Comparison of ENCODE assay signal across 25 cellular contexts in the genomic region with DNA sequence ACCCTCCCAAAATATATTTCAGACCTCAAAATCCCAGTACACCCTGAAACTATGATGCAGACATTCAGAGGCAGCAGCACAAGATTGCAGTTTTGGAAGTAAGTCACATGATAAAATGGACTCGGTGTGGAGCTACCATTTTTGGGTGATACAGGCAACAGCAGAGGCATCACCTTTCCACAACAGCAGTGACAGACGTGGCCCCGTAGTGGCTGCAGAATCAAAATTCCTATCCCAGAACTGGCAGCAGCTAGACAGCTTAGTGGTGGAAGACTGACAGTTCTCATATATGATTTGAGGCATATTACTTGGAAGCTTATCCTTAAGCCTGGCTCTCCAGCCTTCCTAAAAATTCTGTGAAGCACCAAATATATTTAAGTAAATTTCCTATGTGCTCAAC. TPM values are rescaled to one million over a fixed set of nuclear protein-coding genes. Genes with fewer than 3 reads are reported as not detected.
DNase-seq lines count a peak whose midpoint lies in the region; ATAC-seq and TF ChIP-seq lines count a peak whose summit lies in the region.
"Had no signal": no experiment of that assay in that cellular context is flagged by ENCODE, and none has a peak within 500 bp of the region (broad histone marks: within the 10 kb centered on the region; RNA-seq: fewer than 3 reads in every experiment).

No MANE protein-coding gene starts in this region.

- DNase-seq in activated T-cell treated with anti-CD3 and anti-CD28 coated beads, Interleukin-2, amount 50 U/mL, for 24 hours = no peak
- DNase-seq in activated T-cell treated with anti-CD3 and anti-CD28 coated beads, Interleukin-2, amount 50 U/mL, for 1 hour = no peak
- DNase-seq in CD4-positive, alpha-beta T cell = no peak
- DNase-seq in cerebellum (ENCODE audit: low spot score) = peak; percentile 15
- no peak for DNase-seq in progenitor cell of endocrine pancreas (ENCODE audit: low spot score, unreplicated experiment)
- DNase-seq in NCI-H524 (lab: John Stamatoyannopoulos, UW) = no peak
- DNase-seq: AML-193; Calu3; CD8-positive, alpha-beta memory T cell; H7; HFFc6; KBM-7; NCI-H1092; NCI-H1436; NCI-H187 treated with DMSO at 0.1 percent for 48 hours; NCI-H2107; NCI-H2227 treated with DMSO at 0.1 percent for 48 hours; NCI-H510A; NCI-H748 treated with DMSO at 0.1 percent for 48 hours; PC-9; RPMI8226; SIG-M5; SK-N-SH had no signal

- CTCF ChIA-PET in CD4-positive, alpha-beta T cell (lab: Charles Lee) = no interaction called here

- H3K4me3 Mint-ChIP-seq in activated T-cell treated with anti-CD3 and anti-CD28 coated beads, Interleukin-2, amount 50 U/mL, for 24 hours = no peak overlapping the region
- no peak overlapping the region for H3K4me3 Mint-ChIP-seq in CD4-positive, alpha-beta T cell
- no peak overlapping the region for H3K4me3 Mint-ChIP-seq in progenitor cell of endocrine pancreas (ENCODE audit: low read depth)
- H3K4me3 Mint-ChIP-seq: CD8-positive, alpha-beta memory T cell; HFFc6 had no signal

- H3K9me3 Mint-ChIP-seq in activated T-cell treated with anti-CD3 and anti-CD28 coated beads, Interleukin-2, amount 50 U/mL, for 24 hours = no peaks in the 10 kb centered on the region
- no peaks in the 10 kb centered on the region for H3K9me3 Mint-ChIP-seq in CD4-positive, alpha-beta T cell
- H3K9me3 Mint-ChIP-seq in progenitor cell of endocrine pancreas (ENCODE audit: low read depth) = no peaks in the 10 kb centered on the region
- H3K9me3 Mint-ChIP-seq: HFFc6 had no signal

- no peak for TF ChIP-seq CTCF in CD4-positive, alpha-beta T cell (IDR thresholded peaks at IDR 0.05)
- no peak for TF ChIP-seq CTCF in progenitor cell of endocrine pancreas (IDR thresholded peaks at IDR 0.05; ENCODE audit: unreplicated experiment)

- peak overlapping the region; percentile 26 for H3K27ac Mint-ChIP-seq in activated T-cell treated with anti-CD3 and anti-CD28 coated beads, Interleukin-2, amount 50 U/mL, for 24 hours
- peak overlapping the region; percentile 25 for H3K27ac Mint-ChIP-seq in CD4-positive, alpha-beta T cell
- peak overlapping the region; percentile 49 for H3K27ac Mint-ChIP-seq in progenitor cell of endocrine pancreas
- H3K27ac Mint-ChIP-seq: HFFc6 had no signal

- H3K36me3 Mint-ChIP-seq in activated T-cell treated with anti-CD3 and anti-CD28 coated beads, Interleukin-2, amount 50 U/mL, for 24 hours (ENCODE audit: low read depth) = peaks cover 30% of the 10 kb centered on the region
- peaks cover 28% of the 10 kb centered on the region for H3K36me3 Mint-ChIP-seq in CD4-positive, alpha-beta T cell (ENCODE audit: low read depth)
- H3K36me3 Mint-ChIP-seq in progenitor cell of endocrine pancreas (ENCODE audit: insufficient read depth) = no peaks in the 10 kb centered on the region

- intact Hi-C loops in CD4-positive, alpha-beta T cell (cut with DNase I, micrococcal nuclease) = loop anchor here (5.0 to 10.0 kb wide), 4 partner anchors 49 to 327 kb away; partner anchors contain the start of gene ASF1A (in 2 of the 2)

- no peak overlapping the region for H3K27ac ChIP-seq in CD4-positive, alpha-beta T cell (ENCODE audit: low read depth, low read length)
- H3K27ac ChIP-seq: PC-9 had no signal

- no peaks in the 10 kb centered on the region for H3K9me3 ChIP-seq in CD4-positive, alpha-beta T cell (ENCODE audit: control insufficient read depth, low read length)

- ATAC-seq in CD4-positive, alpha-beta T cell (ENCODE audit: poor library complexity) = no peak
- no peak for ATAC-seq in GM21447 (IDR thresholded peaks at IDR 0.05; ENCODE audit: unreplicated experiment)

- no peaks in the 10 kb centered on the region for H3K27me3 Mint-ChIP-seq in activated T-cell treated with anti-CD3 and anti-CD28 coated beads, Interleukin-2, amount 50 U/mL, for 24 hours
- H3K27me3 Mint-ChIP-seq in CD4-positive, alpha-beta T cell = no peaks in the 10 kb centered on the region
- H3K27me3 Mint-ChIP-seq in progenitor cell of endocrine pancreas = no peaks in the 10 kb centered on the region
- H3K27me3 Mint-ChIP-seq: CD8-positive, alpha-beta memory T cell had no signal

- POLR2A ChIA-PET in CD4-positive, alpha-beta T cell (lab: Charles Lee) = interaction anchor here (1.0 kb wide), 1 partner anchor 368 kb away, joined by 3 read pairs; no protein-coding TSS in a partner anchor

- no peaks in the 10 kb centered on the region for H3K27me3 ChIP-seq in CD4-positive, alpha-beta T cell (ENCODE audit: control insufficient read depth, insufficient read depth, low read length)

- H3K4me1 Mint-ChIP-seq in activated T-cell treated with anti-CD3 and anti-CD28 coated beads, Interleukin-2, amount 50 U/mL, for 24 hours (ENCODE audit: low read depth) = peaks cover 39% of the 10 kb centered on the region
- peaks cover 48% of the 10 kb centered on the region for H3K4me1 Mint-ChIP-seq in CD4-positive, alpha-beta T cell (ENCODE audit: low read depth)
- peaks cover 2% of the 10 kb centered on the region for H3K4me1 Mint-ChIP-seq in progenitor cell of endocrine pancreas (ENCODE audit: low read depth)

RNA-seq across cellular contexts. Expression of gene PLN, which starts 19.9 kb away (rescaled TPM):
- total RNA-seq in CD4-positive, alpha-beta T cell = not detected
- total RNA-seq in cerebellum (0.45 TPM), progenitor cell of endocrine pancreas (0.55 and 0.62 TPM in 2 replicates)
- total RNA-seq: A172; Calu3; CD8-positive, alpha-beta memory T cell; H7; HFFc6; PC-9 had no signal
